9 cellular contexts compared by ENCODE assay signal in the genomic region with DNA sequence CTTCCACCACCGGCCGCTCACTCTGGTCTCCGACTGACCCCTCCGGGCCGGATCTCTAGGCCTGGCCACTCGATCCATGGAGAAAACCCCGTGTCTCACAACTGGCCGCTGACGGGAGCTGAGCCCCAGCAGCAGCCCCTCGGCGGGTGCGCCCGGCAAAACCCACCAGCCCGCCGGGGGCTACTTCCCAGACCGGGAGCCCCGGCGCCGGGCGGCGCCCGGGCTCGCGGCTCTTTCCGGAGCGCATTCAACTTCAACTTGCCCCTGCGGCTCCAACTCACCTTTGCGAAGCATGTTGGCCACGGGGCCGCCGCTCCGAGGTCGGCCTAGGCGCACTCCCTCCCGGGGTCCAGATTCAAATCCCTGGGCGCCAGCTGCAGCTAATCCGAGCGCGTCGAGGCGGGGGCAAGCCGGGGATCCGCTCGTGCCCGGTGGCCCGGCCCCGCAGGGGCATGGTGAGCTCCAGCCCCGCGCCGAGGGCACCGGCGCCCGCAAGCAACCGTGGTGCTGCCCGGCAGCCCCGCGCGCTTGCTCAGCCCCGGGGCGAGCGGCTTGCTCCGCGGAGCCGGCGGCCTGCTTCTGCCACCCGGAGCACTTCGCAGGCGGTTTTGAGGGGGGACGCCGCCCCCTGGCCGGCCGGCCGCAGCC. TPM values are rescaled to one million over a fixed set of nuclear protein-coding genes. Genes with fewer than 3 reads are reported as not detected.
A peak's percentile ranks its signal among the peaks of the same experiment; 100 is the strongest.
DNase-seq lines count a peak whose midpoint lies in the region; ATAC-seq and TF ChIP-seq lines count a peak whose summit lies in the region.
"Had no signal": no experiment of that assay in that cellular context is flagged by ENCODE, and none has a peak within 500 bp of the region (broad histone marks: within the 10 kb centered on the region; RNA-seq: fewer than 3 reads in every experiment).

No MANE protein-coding gene starts in this region.

- H3K36me3 ChIP-seq in lower lobe of right lung (no peaks in the 10 kb centered on the region), urinary bladder (ENCODE audit: insufficient read depth) (no peaks in the 10 kb centered on the region)

- H3K27ac ChIP-seq in lower lobe of right lung: peak overlapping the region; percentile 24
- H3K27ac ChIP-seq in urinary bladder (ENCODE audit: low read depth): no peak overlapping the region
- H3K27ac ChIP-seq: foreskin keratinocyte had no signal

- TF ChIP-seq CTCF in natural killer cell (IDR thresholded peaks at IDR 0.05) (no peak), astrocyte of the cerebellum (IDR thresholded peaks at IDR 0.05; ENCODE audit: low read depth, low read length, missing control alignments) (no peak), lower lobe of right lung (IDR thresholded peaks at IDR 0.05) (no peak)

- no peaks in the 10 kb centered on the region for H3K36me3 Mint-ChIP-seq in natural killer cell
- peaks cover 4% of the 10 kb centered on the region for H3K36me3 Mint-ChIP-seq in natural killer cell treated with Interleukin-12 subunit alpha and Interleukin-12 subunit beta and Interleukin-15 and Interleukin-18, amount 100 ng/mL, for 72 hours

- H3K9me3 ChIP-seq in lower lobe of right lung: no peaks in the 10 kb centered on the region

- H3K4me3 ChIP-seq in astrocyte of the cerebellum (ENCODE audit: low read depth, low read length): peak overlapping the region; percentile 34
- H3K4me3 ChIP-seq in lower lobe of right lung: peak overlapping the region; percentile 64
- H3K4me3 ChIP-seq in urinary bladder (ENCODE audit: low read depth, low read length): peak overlapping the region; percentile 61

- H3K4me1 Mint-ChIP-seq in natural killer cell: peaks cover 8 to 19% of the 10 kb centered on the region in 2 donors
- peaks cover 4 to 7% of the 10 kb centered on the region in 2 donors for H3K4me1 Mint-ChIP-seq in natural killer cell treated with Interleukin-12 subunit alpha and Interleukin-12 subunit beta and Interleukin-15 and Interleukin-18, amount 100 ng/mL, for 72 hours (ENCODE audit: low read depth in 2 of 2)

- H3K27ac Mint-ChIP-seq in natural killer cell: no peak overlapping the region
- H3K27ac Mint-ChIP-seq in natural killer cell treated with Interleukin-12 subunit alpha and Interleukin-12 subunit beta and Interleukin-15 and Interleukin-18, amount 100 ng/mL, for 72 hours: no peak overlapping the region

- peaks cover 36 to 46% of the 10 kb centered on the region in 2 donors for H3K27me3 Mint-ChIP-seq in natural killer cell (ENCODE audit: low read depth in 2 of 2)
- peaks cover 15 to 21% of the 10 kb centered on the region in 2 donors for H3K27me3 Mint-ChIP-seq in natural killer cell treated with Interleukin-12 subunit alpha and Interleukin-12 subunit beta and Interleukin-15 and Interleukin-18, amount 100 ng/mL, for 72 hours

- peak overlapping the region; percentile 53 for H3K4me3 Mint-ChIP-seq in natural killer cell
- H3K4me3 Mint-ChIP-seq in natural killer cell treated with Interleukin-12 subunit alpha and Interleukin-12 subunit beta and Interleukin-15 and Interleukin-18, amount 100 ng/mL, for 72 hours: no peak overlapping the region

- H3K27me3 ChIP-seq in lower lobe of right lung (ENCODE audit: low read depth): peaks cover 64% of the 10 kb centered on the region

- DNase-seq in natural killer cell (no peak), astrocyte of the cerebellum (ENCODE audit: low read depth) (no peak), lower lobe of right lung (no peak), NCI-H1694 (lab: John Stamatoyannopoulos, UW) (no peak), COR-L47 (lab: John Stamatoyannopoulos, UW) (no peak)
- no peak for DNase-seq in natural killer cell treated with Interleukin-12 subunit alpha and Interleukin-12 subunit beta and Interleukin-15 and Interleukin-18, amount 100 ng/mL, for 72 hours (ENCODE audit: low spot score)

- WGBS in urinary bladder: under 1% methylated on average over 73 of the region's 73 CpGs

- in situ Hi-C loops in astrocyte of the cerebellum (cut with HindIII; ENCODE audit: low sequenced_read_pairs): no loop called here

- H3K9me3 Mint-ChIP-seq in natural killer cell: no peaks in the 10 kb centered on the region
- no peaks in the 10 kb centered on the region for H3K9me3 Mint-ChIP-seq in natural killer cell treated with Interleukin-12 subunit alpha and Interleukin-12 subunit beta and Interleukin-15 and Interleukin-18, amount 100 ng/mL, for 72 hours

- H3K4me1 ChIP-seq in lower lobe of right lung (peaks cover 34% of the 10 kb centered on the region), urinary bladder (ENCODE audit: insufficient read depth) (peaks cover 1% of the 10 kb centered on the region)
- H3K4me1 ChIP-seq: foreskin keratinocyte had no signal

- intact Hi-C loops in natural killer cell (cut with micrococcal nuclease): loop anchor here (10.0 kb wide), 1 partner anchor 120 kb away; no protein-coding TSS in a partner anchor
- intact Hi-C loops in lower lobe of right lung (cut with DNase I): no loop called here

- no peak for ATAC-seq in natural killer cell
- no peak for ATAC-seq in natural killer cell treated with Interleukin-12 subunit alpha and Interleukin-12 subunit beta and Interleukin-15 and Interleukin-18, amount 100 ng/mL, for 72 hours
- peak in 1 of 2 donors; percentile 4 for ATAC-seq in lower lobe of right lung
- ATAC-seq in HG02981 (IDR thresholded peaks at IDR 0.05; ENCODE audit: unreplicated experiment): no peak

RNA-seq across cellular contexts. Expression of gene RTN4RL1, which starts 0.4 kb away (rescaled TPM):
- total RNA-seq in natural killer cell (under 1 TPM in 2 of 3 donors, not detected in 1; 0.15 to 0.23 TPM), lower lobe of right lung (5.8 TPM), urinary bladder (1.3 TPM)
- total RNA-seq in natural killer cell treated with Interleukin-12 subunit alpha and Interleukin-12 subunit beta and Interleukin-15 and Interleukin-18, amount 100 ng/mL, for 72 hours: not detected
- polyA plus RNA-seq in urinary bladder: 4.5 TPM

RNA-seq across cellular contexts. Expression of gene DPH1, which starts 5.3 kb away (rescaled TPM):
- total RNA-seq in natural killer cell (10 to 100 TPM; 60.2 to 65.2 (median 63.2) TPM), lower lobe of right lung (38.0 TPM), urinary bladder (17.4 TPM)
- total RNA-seq in natural killer cell treated with Interleukin-12 subunit alpha and Interleukin-12 subunit beta and Interleukin-15 and Interleukin-18, amount 100 ng/mL, for 72 hours: 10 to 100 TPM; 32.5 to 34.7 TPM
- 36.5 TPM for polyA plus RNA-seq in urinary bladder

RNA-seq across cellular contexts. Expression of gene OVCA2, which starts 17.1 kb away (rescaled TPM):
- total RNA-seq in natural killer cell (10 to 100 TPM; 27.9 to 33.8 (median 28.5) TPM), lower lobe of right lung (20.3 TPM), urinary bladder (9.5 TPM)
- total RNA-seq in natural killer cell treated with Interleukin-12 subunit alpha and Interleukin-12 subunit beta and Interleukin-15 and Interleukin-18, amount 100 ng/mL, for 72 hours: 10 to 100 TPM; 35.5 to 49.8 TPM
- 40.1 TPM for polyA plus RNA-seq in urinary bladder

RNA-seq across cellular contexts. Expression of gene HIC1, which starts 30.2 kb away (rescaled TPM):
- total RNA-seq in natural killer cell: 10 to 100 TPM; 19.2 to 26.4 (median 20.7) TPM
- total RNA-seq in natural killer cell treated with Interleukin-12 subunit alpha and Interleukin-12 subunit beta and Interleukin-15 and Interleukin-18, amount 100 ng/mL, for 72 hours: 10 to 100 TPM; 24.8 to 56.7 TPM
- total RNA-seq in lower lobe of right lung: 20.6 TPM
- 31.4 TPM for total RNA-seq in urinary bladder
- polyA plus RNA-seq in urinary bladder: 19.2 TPM
